ENCODE assay signal across 28 cellular contexts in the genomic region with DNA sequence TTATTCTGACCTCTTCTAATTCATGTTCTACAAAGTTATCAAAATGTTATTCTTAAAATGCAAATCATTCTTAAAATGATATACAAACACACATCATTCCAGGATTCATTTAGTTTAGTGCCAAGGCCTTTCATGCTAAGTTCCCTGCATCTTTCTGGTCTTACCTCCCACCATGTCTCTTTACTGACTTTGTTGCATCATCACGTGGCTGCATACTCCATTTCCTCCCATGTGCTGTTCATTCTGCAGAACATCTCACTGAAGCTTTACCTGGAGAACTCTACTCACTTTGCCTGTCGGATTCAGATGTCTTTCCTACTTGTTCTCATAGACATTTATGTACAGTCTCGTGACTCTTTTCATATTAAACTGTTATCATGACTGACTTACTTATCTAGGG.
"Had no signal": no experiment of that assay in that cellular context is flagged by ENCODE, and none has a peak within 500 bp of the region (broad histone marks: within the 10 kb centered on the region; RNA-seq: fewer than 3 reads in every experiment).

No MANE protein-coding gene starts in this region.

- H3K27ac Mint-ChIP-seq: memory B cell; naive thymus-derived CD4-positive, alpha-beta T cell; stimulated activated memory B cell treated with anti-CD40 and anti-IgM and Interleukin-4, amounts not matched to agents 10 μg/mL and 1 μg/mL and 100 μg/mL, for 72 hours had no signal

- H3K4me3 Mint-ChIP-seq: memory B cell; mesothelial cell of epicardium; naive thymus-derived CD4-positive, alpha-beta T cell; stimulated activated memory B cell treated with anti-CD40 and anti-IgM and Interleukin-4, amounts not matched to agents 10 μg/mL and 1 μg/mL and 100 μg/mL, for 72 hours had no signal

- H3K4me1 Mint-ChIP-seq: memory B cell had no signal

- H3K9me3 ChIP-seq: testis had no signal

- H3K4me1 ChIP-seq: gastrocnemius medialis, psoas muscle, testis had no signal

- H3K27me3 ChIP-seq: dorsolateral prefrontal cortex, gastrocnemius medialis, ovary, testis, tibial artery, upper lobe of left lung, vagina had no signal

- H3K27ac ChIP-seq: epithelial cell of prostate, gastrocnemius medialis, ovary, psoas muscle, testis, tibial artery, upper lobe of left lung, vagina had no signal

- H3K4me3 ChIP-seq: dorsolateral prefrontal cortex, gastrocnemius medialis, lung, mucosa of descending colon, ovary, psoas muscle, testis, tibial artery, upper lobe of left lung, vagina had no signal

- H3K36me3 ChIP-seq: gastrocnemius medialis, ovary, upper lobe of left lung, vagina had no signal

- ATAC-seq: esophagus mucosa; gastrocnemius medialis; left lobe of liver; mucosa of descending colon; naive thymus-derived CD4-positive, alpha-beta T cell; psoas muscle; sciatic nerve; stimulated activated memory B cell treated with anti-CD40 and anti-IgM and Interleukin-4, amounts not matched to agents 10 μg/mL and 1 μg/mL and 100 μg/mL, for 72 hours; stimulated activated naive CD8-positive, alpha-beta T cell treated with anti-CD3 and anti-CD28 coated beads, Interleukin-15, Interleukin-2, amounts not matched to agents 100 U/mL and 50 U/mL, for 24 hours had no signal

- DNase-seq: dorsolateral prefrontal cortex; effector CD4-positive, alpha-beta T cell; foreskin fibroblast; gastrocnemius medialis; head of caudate nucleus; kidney; mucosa of descending colon; naive thymus-derived CD4-positive, alpha-beta T cell; occipital lobe; ovary; posterior cingulate gyrus; psoas muscle; retina; stimulated activated CD4-positive, alpha-beta T cell treated with anti-CD3 and anti-CD28 coated beads, Interleukin-4, amount 100 ng/mL, for 4 hours; stimulated activated naive CD8-positive, alpha-beta T cell treated with anti-CD3 and anti-CD28 coated beads, Interleukin-15, Interleukin-2, amounts not matched to agents 100 U/mL and 50 U/mL, for 24 hours; substantia nigra; testis; tibial artery; upper lobe of left lung had no signal

- H3K27me3 Mint-ChIP-seq: memory B cell; naive thymus-derived CD4-positive, alpha-beta T cell; stimulated activated memory B cell treated with anti-CD40 and anti-IgM and Interleukin-4, amounts not matched to agents 10 μg/mL and 1 μg/mL and 100 μg/mL, for 72 hours had no signal
